ENCODE assay signal across 17 cellular contexts in genomic region chr16:66036775-66037715, GRCh38.
DNase-seq lines count a peak whose midpoint lies in the region; ATAC-seq and TF ChIP-seq lines count a peak whose summit lies in the region.
"Had no signal": no experiment of that assay in that cellular context is flagged by ENCODE, and none has a peak within 500 bp of the region (broad histone marks: within the 10 kb centered on the region; RNA-seq: fewer than 3 reads in every experiment).

No MANE protein-coding gene starts in this region.

- peak overlapping the region; percentile 73 for H3K27ac ChIP-seq in psoas muscle

- no peak overlapping the region for H3K4me3 Mint-ChIP-seq in HFFc6
- no peak overlapping the region for H3K4me3 Mint-ChIP-seq in activated naive CD4-positive, alpha-beta T cell treated with anti-CD3 and anti-CD28 coated beads, Interleukin-2, amount 10 ng/mL, durations not matched to agents 7 days and 5 days
- H3K4me3 Mint-ChIP-seq: brain, naive B cell had no signal

- no peaks in the 10 kb centered on the region; the same call in 1 of the 2 replicates for H3K4me1 Mint-ChIP-seq in HFFc6 (ENCODE audit: low read depth)
- H3K4me1 Mint-ChIP-seq in activated naive CD4-positive, alpha-beta T cell treated with anti-CD3 and anti-CD28 coated beads, Interleukin-2, amount 10 ng/mL, durations not matched to agents 7 days and 5 days = no peaks in the 10 kb centered on the region
- H3K4me1 Mint-ChIP-seq: naive B cell had no signal

- no peaks in the 10 kb centered on the region; the same call in 1 of the 2 replicates for H3K9me3 Mint-ChIP-seq in HFFc6
- H3K9me3 Mint-ChIP-seq in activated naive CD4-positive, alpha-beta T cell treated with anti-CD3 and anti-CD28 coated beads, Interleukin-2, amount 10 ng/mL, durations not matched to agents 7 days and 5 days = no peaks in the 10 kb centered on the region

- peaks cover 13% of the 10 kb centered on the region for H3K4me1 ChIP-seq in adipocyte (ENCODE audit: control insufficient read depth, insufficient read depth, low read length)
- peaks cover 21% of the 10 kb centered on the region for H3K4me1 ChIP-seq in psoas muscle

- ATAC-seq in psoas muscle = peak; percentile 83 to 91 (median 88)
- ATAC-seq: K562 had no signal

- TF ChIP-seq CTCF in AG09319 (IDR thresholded peaks at IDR 0.05; ENCODE audit: low read depth, low read length) = no peak
- no peak for TF ChIP-seq CTCF in foreskin fibroblast (IDR thresholded peaks at IDR 0.05; ENCODE audit: low read depth, low read length)
- no peak for TF ChIP-seq CTCF in psoas muscle (IDR thresholded peaks at IDR 0.05)
- TF ChIP-seq CTCF in HFFc6 (IDR thresholded peaks at IDR 0.05) = no peak

- WGBS in psoas muscle, 3 donors = 5 to 11% (median 8%) methylated on average over 6 of the region's 6 CpGs

- H3K36me3 ChIP-seq in adipocyte (ENCODE audit: control insufficient read depth, insufficient read depth, low read length, severe bottlenecking) = no peaks in the 10 kb centered on the region
- H3K36me3 ChIP-seq in psoas muscle (ENCODE audit: insufficient read depth in 1 of 2, low read depth in 1 of 2) = no peaks in the 10 kb centered on the region

- intact Hi-C loops in psoas muscle (cut with DNase I) = loop anchor here in 1 of 2 donors (10.0 kb wide), 1 partner anchor 278 kb away; no protein-coding TSS in a partner anchor

- CTCF ChIA-PET in activated naive CD4-positive, alpha-beta T cell treated with anti-CD3 and anti-CD28 coated beads, Interleukin-2, amount 10 ng/mL, durations not matched to agents 7 days and 5 days (lab: Charles Lee) = interaction anchor here (1.0 kb wide), 1 partner anchor 11 kb away, joined by 4 read pairs; no protein-coding TSS in a partner anchor

- H3K27ac Mint-ChIP-seq in HFFc6 = no peak overlapping the region
- no peak overlapping the region for H3K27ac Mint-ChIP-seq in activated naive CD4-positive, alpha-beta T cell treated with anti-CD3 and anti-CD28 coated beads, Interleukin-2, amount 10 ng/mL, durations not matched to agents 7 days and 5 days
- H3K27ac Mint-ChIP-seq: naive B cell had no signal

- DNase-seq in AG09319 (ENCODE audit: extremely low read depth, low read depth) (peak; percentile 99), adipocyte (ENCODE audit: low read depth) (peak; percentile 91), foreskin fibroblast (peak; percentile 49 to 84), psoas muscle (peak; percentile 42 to 70), HFFc6 (no peak), NCI-H748 (lab: John Stamatoyannopoulos, UW; ENCODE audit: unreplicated experiment) (no peak)
- DNase-seq in stimulated activated CD4-positive, alpha-beta T cell treated with anti-CD3 and anti-CD28 coated beads, Interleukin-12 subunit alpha, Interleukin-12 subunit beta, amount 100 ng/mL, for 4 hours = no peak
- no peak for DNase-seq in activated naive CD4-positive, alpha-beta T cell treated with anti-CD3 and anti-CD28 coated beads, Interleukin-2, amount 10 ng/mL, durations not matched to agents 7 days and 5 days
- DNase-seq: activated effector memory CD4-positive, alpha-beta T cell treated with anti-CD3 and anti-CD28 coated beads, Interleukin-2, amount 50 U/mL, for 16 hours; glutamatergic neuron; H7; naive B cell; NCI-H1436 treated with DMSO at 0.1 percent for 48 hours; OCI-M1; stimulated activated CD4-positive, alpha-beta T cell treated with anti-CD3 and anti-CD28 coated beads, Interleukin-2, amount 100 ng/mL, for 48 hours had no signal

- H3K27me3 ChIP-seq in adipocyte (replicated peaks; ENCODE audit: control insufficient read depth, insufficient read depth, low read length) (no peaks in the 10 kb centered on the region), psoas muscle (ENCODE audit: insufficient read depth in 3 of 3, low read length in 2 of 3) (no peaks in the 10 kb centered on the region)

- H3K27me3 Mint-ChIP-seq in HFFc6 (ENCODE audit: insufficient read depth) = peaks cover 20% of the 10 kb centered on the region
- H3K27me3 Mint-ChIP-seq in activated naive CD4-positive, alpha-beta T cell treated with anti-CD3 and anti-CD28 coated beads, Interleukin-2, amount 10 ng/mL, durations not matched to agents 7 days and 5 days = no peaks in the 10 kb centered on the region

- H3K4me3 ChIP-seq in adipocyte (ENCODE audit: low read length) = no peak overlapping the region
- H3K4me3 ChIP-seq in foreskin fibroblast (ENCODE audit: low read depth in 1 of 2, low read length in 2 of 2) = no peak overlapping the region
- H3K4me3 ChIP-seq in psoas muscle = no peak overlapping the region
- H3K4me3 ChIP-seq: K562 had no signal

- H3K36me3 Mint-ChIP-seq in HFFc6 (ENCODE audit: low read depth) = no peaks in the 10 kb centered on the region
- no peaks in the 10 kb centered on the region for H3K36me3 Mint-ChIP-seq in activated naive CD4-positive, alpha-beta T cell treated with anti-CD3 and anti-CD28 coated beads, Interleukin-2, amount 10 ng/mL, durations not matched to agents 7 days and 5 days
- H3K36me3 Mint-ChIP-seq: brain, naive B cell had no signal

- H3K9me3 ChIP-seq in adipocyte (ENCODE audit: control insufficient read depth, low read length) (no peaks in the 10 kb centered on the region), psoas muscle (no peaks in the 10 kb centered on the region)

- H3K9ac ChIP-seq in adipocyte (ENCODE audit: low read length) = no peak overlapping the region

Comparison
In these comparisons a context has a peak if more than half of its experiments do, and no peak if none do; other contexts are left out.
1. DNase-seq: peak in AG09319 (single experiment), adipocyte (single experiment), foreskin fibroblast (2 of 2) and psoas muscle (2 of 2); none in HFFc6 (single experiment), stimulated activated CD4-positive, alpha-beta T cell treated with anti-CD3 and anti-CD28 coated beads, Interleukin-12 subunit alpha, Interleukin-12 subunit beta, amount 100 ng/mL, for 4 hours (single experiment), NCI-H748 (single experiment) and activated naive CD4-positive, alpha-beta T cell treated with anti-CD3 and anti-CD28 coated beads, Interleukin-2, amount 10 ng/mL, durations not matched to agents 7 days and 5 days (single experiment).